ENCODE assay signal across 8 cellular contexts in the genomic region with DNA sequence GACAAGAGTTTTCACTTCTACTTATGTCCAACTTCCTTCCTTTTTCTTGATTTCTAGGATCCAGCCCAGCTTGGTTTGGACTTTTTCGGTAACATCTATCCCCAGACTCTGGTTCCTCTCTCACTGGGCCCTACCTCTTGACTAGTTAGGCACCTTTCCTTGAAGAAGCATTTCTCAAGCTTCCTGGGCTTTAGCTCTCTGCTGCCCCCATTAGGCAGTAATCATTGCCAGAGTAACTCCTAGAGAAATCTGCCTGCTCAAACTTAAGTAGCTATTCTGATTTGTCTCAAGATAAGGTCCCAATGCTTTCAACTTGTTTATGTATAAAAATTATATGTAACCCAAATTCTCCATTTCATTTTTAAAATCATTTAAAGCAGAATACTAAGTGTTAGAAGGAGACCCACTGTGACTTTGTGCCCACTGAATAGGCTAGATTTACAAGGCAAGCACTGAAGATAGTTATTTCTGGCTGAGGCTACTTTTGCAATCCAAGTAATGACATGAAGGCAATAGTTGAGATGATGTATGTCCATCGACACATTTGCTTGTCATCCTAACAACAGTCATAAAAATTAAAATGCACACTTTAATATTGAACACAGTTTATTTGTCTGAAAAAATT.
DNase-seq lines count a peak whose midpoint lies in the region; ATAC-seq and TF ChIP-seq lines count a peak whose summit lies in the region.

No MANE protein-coding gene starts in this region.

- H3K9me3 ChIP-seq in heart right ventricle: peaks cover 0 to 14% (median 0%) of the 10 kb centered on the region in 11 donors

- intact Hi-C loops in heart right ventricle (cut with DNase I): no loop called here
- intact Hi-C loops in Right ventricle myocardium inferior (cut with DNase I): no loop called here
- intact Hi-C loops in lower leg skin (cut with DNase I; ENCODE audit: low total_unique reads): no loop called here

- POLR2A ChIA-PET in activated CD4-positive, alpha-beta T cell treated with anti-CD3 and anti-CD28 coated beads, Interleukin-2, amount 10 ng/mL, durations not matched to agents 7 days and 5 days (lab: Charles Lee): no interaction called here

- H3K9me3 Mint-ChIP-seq in activated CD4-positive, alpha-beta T cell treated with anti-CD3 and anti-CD28 coated beads, Interleukin-2, amount 10 ng/mL, durations not matched to agents 7 days and 5 days: no peaks in the 10 kb centered on the region
- H3K9me3 Mint-ChIP-seq in stimulated activated effector memory CD8-positive, alpha-beta T cell treated with anti-CD3 and anti-CD28 coated beads, Interleukin-12 subunit alpha, Interleukin-12 subunit beta, amount 100 ng/mL, for 72 hours: peaks cover 3% of the 10 kb centered on the region

- H3K27me3 Mint-ChIP-seq in activated CD4-positive, alpha-beta T cell treated with anti-CD3 and anti-CD28 coated beads, Interleukin-2, amount 10 ng/mL, durations not matched to agents 7 days and 5 days: peaks cover 1% of the 10 kb centered on the region

- DNase-seq in heart right ventricle (no peak), Right ventricle myocardium inferior (ENCODE audit: missing footprints) (no peak), HT1080 (ENCODE audit: low read depth) (peak; percentile 45), kidney epithelial cell (ENCODE audit: low read depth) (no peak), lower leg skin (ENCODE audit: low spot score in 2 of 2) (no peak)
- DNase-seq in activated CD4-positive, alpha-beta T cell treated with anti-CD3 and anti-CD28 coated beads, Interleukin-2, amount 10 ng/mL, durations not matched to agents 7 days and 5 days: peak; percentile 8
- no peak for DNase-seq in stimulated activated effector memory CD8-positive, alpha-beta T cell treated with anti-CD3 and anti-CD28 coated beads, Interleukin-12 subunit alpha, Interleukin-12 subunit beta, amount 100 ng/mL, for 72 hours (ENCODE audit: low spot score in 2 of 2)

- no peak overlapping the region for H3K27ac Mint-ChIP-seq in activated CD4-positive, alpha-beta T cell treated with anti-CD3 and anti-CD28 coated beads, Interleukin-2, amount 10 ng/mL, durations not matched to agents 7 days and 5 days
- no peak overlapping the region for H3K27ac Mint-ChIP-seq in stimulated activated effector memory CD8-positive, alpha-beta T cell treated with anti-CD3 and anti-CD28 coated beads, Interleukin-12 subunit alpha, Interleukin-12 subunit beta, amount 100 ng/mL, for 72 hours

- no peaks in the 10 kb centered on the region for H3K36me3 Mint-ChIP-seq in activated CD4-positive, alpha-beta T cell treated with anti-CD3 and anti-CD28 coated beads, Interleukin-2, amount 10 ng/mL, durations not matched to agents 7 days and 5 days (ENCODE audit: low read depth)
- H3K36me3 Mint-ChIP-seq in stimulated activated effector memory CD8-positive, alpha-beta T cell treated with anti-CD3 and anti-CD28 coated beads, Interleukin-12 subunit alpha, Interleukin-12 subunit beta, amount 100 ng/mL, for 72 hours: no peaks in the 10 kb centered on the region

- H3K27me3 ChIP-seq in heart right ventricle (no peaks in the 10 kb centered on the region), kidney epithelial cell (ENCODE audit: control insufficient read depth, insufficient read depth, low read length) (no peaks in the 10 kb centered on the region)

- no peaks in the 10 kb centered on the region for H3K36me3 ChIP-seq in heart right ventricle
- H3K36me3 ChIP-seq in kidney epithelial cell (ENCODE audit: control insufficient read depth, insufficient read depth, low read length): no peaks in the 10 kb centered on the region

- H3K4me3 ChIP-seq in heart right ventricle (no peak overlapping the region), kidney epithelial cell (ENCODE audit: low read depth, low read length) (no peak overlapping the region), lower leg skin (ENCODE audit: low read depth, poor library complexity, severe bottlenecking) (no peak overlapping the region)

- CTCF ChIA-PET in activated CD4-positive, alpha-beta T cell treated with anti-CD3 and anti-CD28 coated beads, Interleukin-2, amount 10 ng/mL, durations not matched to agents 7 days and 5 days (lab: Charles Lee): no interaction called here

- no peak for TF ChIP-seq POLR2A in lower leg skin (IDR thresholded peaks at IDR 0.05)

- H3K4me3 Mint-ChIP-seq in activated CD4-positive, alpha-beta T cell treated with anti-CD3 and anti-CD28 coated beads, Interleukin-2, amount 10 ng/mL, durations not matched to agents 7 days and 5 days: no peak overlapping the region
- H3K4me3 Mint-ChIP-seq in stimulated activated effector memory CD8-positive, alpha-beta T cell treated with anti-CD3 and anti-CD28 coated beads, Interleukin-12 subunit alpha, Interleukin-12 subunit beta, amount 100 ng/mL, for 72 hours: no peak overlapping the region

- no peak overlapping the region for H3K27ac ChIP-seq in heart right ventricle

- ATAC-seq in heart right ventricle: no peak
- no peak for ATAC-seq in Right ventricle myocardium inferior
- no peak for ATAC-seq in HG03460 (IDR thresholded peaks at IDR 0.05; ENCODE audit: unreplicated experiment)
- no peak for ATAC-seq in stimulated activated effector memory CD8-positive, alpha-beta T cell treated with anti-CD3 and anti-CD28 coated beads, Interleukin-12 subunit alpha, Interleukin-12 subunit beta, amount 100 ng/mL, for 72 hours

- WGBS in heart right ventricle, 2 donors: 46 to 53% methylated on average over 2 of the region's 2 CpGs
- 37 to 46% methylated on average over 2 of the region's 2 CpGs for WGBS in lower leg skin, 2 donors

- no peaks in the 10 kb centered on the region for H3K4me1 ChIP-seq in heart right ventricle

- no peaks in the 10 kb centered on the region for H3K4me1 Mint-ChIP-seq in activated CD4-positive, alpha-beta T cell treated with anti-CD3 and anti-CD28 coated beads, Interleukin-2, amount 10 ng/mL, durations not matched to agents 7 days and 5 days
- no peaks in the 10 kb centered on the region for H3K4me1 Mint-ChIP-seq in stimulated activated effector memory CD8-positive, alpha-beta T cell treated with anti-CD3 and anti-CD28 coated beads, Interleukin-12 subunit alpha, Interleukin-12 subunit beta, amount 100 ng/mL, for 72 hours

- TF ChIP-seq CTCF in heart right ventricle (IDR thresholded peaks at IDR 0.05): peak in 7 of 9 donors; percentile 32 to 56 (median 48)
- TF ChIP-seq CTCF in kidney epithelial cell (IDR thresholded peaks at IDR 0.05; ENCODE audit: insufficient read depth, low read length, poor library complexity, severe bottlenecking): peak; percentile 85
- no peak for TF ChIP-seq CTCF in lower leg skin (IDR thresholded peaks at IDR 0.05)

Comparison
In these comparisons a context has a peak if more than half of its experiments do, and no peak if none do; other contexts are left out.
1. DNase-seq: peak in HT1080 (single experiment) and activated CD4-positive, alpha-beta T cell treated with anti-CD3 and anti-CD28 coated beads, Interleukin-2, amount 10 ng/mL, durations not matched to agents 7 days and 5 days (single experiment); none in heart right ventricle (0 of 2), Right ventricle myocardium inferior (single experiment), kidney epithelial cell (single experiment), lower leg skin (0 of 2) and stimulated activated effector memory CD8-positive, alpha-beta T cell treated with anti-CD3 and anti-CD28 coated beads, Interleukin-12 subunit alpha, Interleukin-12 subunit beta, amount 100 ng/mL, for 72 hours (0 of 2).
2. CTCF ChIP-seq: peak in heart right ventricle (7 of 9) and kidney epithelial cell (single experiment); none in lower leg skin (0 of 3).